In the genomic region with DNA sequence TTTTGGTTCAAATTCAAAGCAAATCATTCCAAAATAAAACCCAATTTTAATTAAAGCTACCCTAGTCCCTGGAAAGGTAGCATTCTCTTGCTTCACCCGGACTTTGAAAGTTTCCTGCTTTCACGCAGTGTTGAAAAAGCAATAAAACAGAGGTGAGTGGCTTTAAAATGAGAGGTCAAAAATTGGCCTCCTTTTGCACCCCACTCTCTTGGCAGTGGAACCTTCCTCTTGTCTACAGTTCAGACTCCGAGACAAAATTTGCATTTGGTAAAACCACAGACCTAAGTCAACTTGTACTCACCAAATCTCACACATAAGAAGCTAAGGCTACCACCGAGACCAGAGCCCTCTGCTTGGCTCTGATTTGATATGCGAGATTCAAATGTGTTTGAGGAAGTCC, we compare ENCODE assay signal across 17 cellular contexts.
DNase-seq lines count a peak whose midpoint lies in the region; ATAC-seq lines count a peak whose summit lies in the region.
"Had no signal": no experiment of that assay in that cellular context is flagged by ENCODE, and none has a peak within 500 bp of the region (broad histone marks: within the 10 kb centered on the region; RNA-seq: fewer than 3 reads in every experiment).

No MANE protein-coding gene starts in this region.

- no peaks in the 10 kb centered on the region for H3K9me3 ChIP-seq in effector memory CD4-positive, alpha-beta T cell (ENCODE audit: control insufficient read depth, low read length)
- H3K9me3 ChIP-seq: BE2C had no signal

- H3K4me1 Mint-ChIP-seq in activated T-helper 1 cell treated with anti-CD3 and anti-CD28 coated beads, Interleukin-12 subunit alpha, Interleukin-12 subunit beta, Interleukin-2, Interleukin-4 antibody, amounts not matched to agents 30 ng/mL and 10 ng/mL and 1 ng/mL, durations not matched to agents 14 hours and 24 hours and 36 hours (ENCODE audit: low read depth), result no peaks in the 10 kb centered on the region

- no peaks in the 10 kb centered on the region for H3K9me3 Mint-ChIP-seq in activated T-helper 1 cell treated with anti-CD3 and anti-CD28 coated beads, Interleukin-12 subunit alpha, Interleukin-12 subunit beta, Interleukin-2, Interleukin-4 antibody, amounts not matched to agents 30 ng/mL and 10 ng/mL and 1 ng/mL, durations not matched to agents 14 hours and 24 hours and 36 hours
- H3K9me3 Mint-ChIP-seq: T-helper 1 cell treated with Interleukin-12 subunit alpha and Interleukin-12 subunit beta and Interleukin-4 antibody, amounts not matched to agents 30 μg/mL and 1 μg/mL, for 36 hours had no signal

- no peaks in the 10 kb centered on the region for H3K36me3 ChIP-seq in effector memory CD4-positive, alpha-beta T cell (ENCODE audit: control insufficient read depth, insufficient read depth, low read length)
- H3K36me3 ChIP-seq: BE2C had no signal

- H3K4me3 ChIP-seq in effector memory CD4-positive, alpha-beta T cell (ENCODE audit: insufficient read depth, low read depth, low read length, poor library complexity, severe bottlenecking), result no peak overlapping the region
- H3K4me3 ChIP-seq: PC-9 had no signal

- intact Hi-C loops in activated T-helper 1 cell treated with anti-CD3 and anti-CD28 coated beads, Interleukin-12 subunit alpha, Interleukin-12 subunit beta, Interleukin-2, Interleukin-4 antibody, amounts not matched to agents 30 ng/mL and 10 ng/mL and 1 ng/mL, durations not matched to agents 14 hours and 24 hours and 36 hours (cut with micrococcal nuclease), result no loop called here

- H3K36me3 Mint-ChIP-seq in activated T-helper 1 cell treated with anti-CD3 and anti-CD28 coated beads, Interleukin-12 subunit alpha, Interleukin-12 subunit beta, Interleukin-2, Interleukin-4 antibody, amounts not matched to agents 30 ng/mL and 10 ng/mL and 1 ng/mL, durations not matched to agents 14 hours and 24 hours and 36 hours (ENCODE audit: low read depth), result no peaks in the 10 kb centered on the region

- H3K27ac Mint-ChIP-seq in activated T-helper 1 cell treated with anti-CD3 and anti-CD28 coated beads, Interleukin-12 subunit alpha, Interleukin-12 subunit beta, Interleukin-2, Interleukin-4 antibody, amounts not matched to agents 30 ng/mL and 10 ng/mL and 1 ng/mL, durations not matched to agents 14 hours and 24 hours and 36 hours, result no peak overlapping the region
- H3K27ac Mint-ChIP-seq: T-helper 1 cell treated with Interleukin-12 subunit alpha and Interleukin-12 subunit beta and Interleukin-4 antibody, amounts not matched to agents 30 μg/mL and 1 μg/mL, for 36 hours had no signal

- H3K4me1 ChIP-seq in effector memory CD4-positive, alpha-beta T cell (ENCODE audit: control insufficient read depth, insufficient read depth, low read length, poor library complexity, severe bottlenecking), result no peaks in the 10 kb centered on the region

- H3K4me3 Mint-ChIP-seq in activated T-helper 1 cell treated with anti-CD3 and anti-CD28 coated beads, Interleukin-12 subunit alpha, Interleukin-12 subunit beta, Interleukin-2, Interleukin-4 antibody, amounts not matched to agents 30 ng/mL and 10 ng/mL and 1 ng/mL, durations not matched to agents 14 hours and 24 hours and 36 hours, result no peak overlapping the region
- H3K4me3 Mint-ChIP-seq: T-helper 1 cell treated with Interleukin-12 subunit alpha and Interleukin-12 subunit beta and Interleukin-4 antibody, amounts not matched to agents 30 μg/mL and 1 μg/mL, for 36 hours had no signal

- peak; percentile 90 for ATAC-seq in GM18508 (IDR thresholded peaks at IDR 0.05; ENCODE audit: insufficient read depth, unreplicated experiment)
- peak; percentile 52 for ATAC-seq in GM21423 (IDR thresholded peaks at IDR 0.05; ENCODE audit: unreplicated experiment)
- peak; percentile 65 for ATAC-seq in HG03139 (IDR thresholded peaks at IDR 0.05; ENCODE audit: unreplicated experiment)

- peak; percentile 9 for DNase-seq in astrocyte of the hippocampus (ENCODE audit: low read depth, low spot score)
- DNase-seq in KG1 (lab: John Stamatoyannopoulos, UW), result no peak
- no peak for DNase-seq in activated T-helper 1 cell treated with anti-CD3 and anti-CD28 coated beads, Interleukin-12 subunit alpha, Interleukin-12 subunit beta, Interleukin-2, Interleukin-4 antibody, amounts not matched to agents 30 ng/mL and 10 ng/mL and 1 ng/mL, durations not matched to agents 14 hours and 24 hours and 36 hours (ENCODE audit: low spot score)
- no peak for DNase-seq in mucosa of gallbladder (ENCODE audit: low spot score)
- no peak for DNase-seq in effector memory CD4-positive, alpha-beta T cell
- DNase-seq: activated CD4-positive, alpha-beta T cell treated with anti-CD3 and anti-CD28 coated beads, Interleukin-2, amount 50 U/mL, for 1 hour; activated effector memory CD4-positive, alpha-beta T cell treated with anti-CD3 and anti-CD28 coated beads, Interleukin-2, amount 50 U/mL, for 16 hours; BE2C; DMS79 treated with DMSO at 0.1 percent for 48 hours; effector CD4-positive, alpha-beta T cell; foreskin fibroblast; NCI-H2081 treated with DMSO at 0.1 percent for 48 hours; PC-9 had no signal

- no peaks in the 10 kb centered on the region for H3K27me3 ChIP-seq in effector memory CD4-positive, alpha-beta T cell (replicated peaks; ENCODE audit: control insufficient read depth, insufficient read depth, low read length, poor library complexity, severe bottlenecking)
- H3K27me3 ChIP-seq: BE2C had no signal

- H3K27me3 Mint-ChIP-seq in activated T-helper 1 cell treated with anti-CD3 and anti-CD28 coated beads, Interleukin-12 subunit alpha, Interleukin-12 subunit beta, Interleukin-2, Interleukin-4 antibody, amounts not matched to agents 30 ng/mL and 10 ng/mL and 1 ng/mL, durations not matched to agents 14 hours and 24 hours and 36 hours (ENCODE audit: insufficient read depth), result no peaks in the 10 kb centered on the region

- H3K27ac ChIP-seq in effector memory CD4-positive, alpha-beta T cell (ENCODE audit: insufficient read depth, low read length, poor library complexity, severe bottlenecking), result no peak overlapping the region
- H3K27ac ChIP-seq: PC-9 had no signal
